Comparison of ENCODE assay signal across 10 cellular contexts in genomic region chr4:102585329-102585728, GRCh38.
DNase-seq lines count a peak whose midpoint lies in the region; ATAC-seq and TF ChIP-seq lines count a peak whose summit lies in the region.
"Had no signal": no experiment of that assay in that cellular context is flagged by ENCODE, and none has a peak within 500 bp of the region (broad histone marks: within the 10 kb centered on the region; RNA-seq: fewer than 3 reads in every experiment).

No MANE protein-coding gene starts in this region.

- peaks cover 14% of the 10 kb centered on the region for H3K36me3 ChIP-seq in IMR-90 (ENCODE audit: control insufficient read depth, insufficient read depth, low read length)
- peaks cover 0 to 88% (median 0%) of the 10 kb centered on the region in 3 donors for H3K36me3 ChIP-seq in tibial nerve

- no peaks in the 10 kb centered on the region for H3K4me1 Mint-ChIP-seq in type B pancreatic cell (ENCODE audit: unreplicated experiment)

- H2BK5ac ChIP-seq in IMR-90 (ENCODE audit: low read depth, low read length, poor library complexity, severe bottlenecking) = no peak overlapping the region

- no peaks in the 10 kb centered on the region for H3K9me3 Mint-ChIP-seq in type B pancreatic cell

- no TSS peak for BruUV-seq in IMR-90 (replicated peaks; lab: Mats Ljungman, UMichigan)

- no peak overlapping the region for H3K9ac ChIP-seq in IMR-90 (ENCODE audit: low read depth, low read length)

- H3K4me3 ChIP-seq in IMR-90 (ENCODE audit: insufficient read depth, low read depth, low read length) (no peak overlapping the region), epithelial cell of esophagus (ENCODE audit: low read length) (no peak overlapping the region), tibial nerve (no peak overlapping the region)
- H3K4me3 ChIP-seq: testis had no signal

- TF ChIP-seq POLR2A in IMR-90 (IDR thresholded peaks at IDR 0.05; ENCODE audit: low read depth, low read length) (no peak), tibial nerve (IDR thresholded peaks at IDR 0.05) (no peak)

- no peak overlapping the region for H3K4ac ChIP-seq in IMR-90 (ENCODE audit: low read depth, low read length)

- no peak overlapping the region for H2BK15ac ChIP-seq in IMR-90 (ENCODE audit: low read depth, low read length)

- H2AFZ ChIP-seq in IMR-90 (replicated peaks; ENCODE audit: low read length, poor library complexity) = no peak overlapping the region

- H3K9me3 ChIP-seq in IMR-90 (ENCODE audit: control insufficient read depth, insufficient read depth, low read length) = no peaks in the 10 kb centered on the region
- H3K9me3 ChIP-seq in tibial nerve = no peaks in the 10 kb centered on the region
- H3K9me3 ChIP-seq: testis had no signal

- no peak overlapping the region for H4K5ac ChIP-seq in IMR-90 (ENCODE audit: low read depth, low read length)

- H3K27ac ChIP-seq in IMR-90 (ENCODE audit: insufficient read depth, low read length) (no peak overlapping the region), tibial nerve (no peak overlapping the region)
- H3K27ac ChIP-seq: 22Rv1, testis had no signal

- intact Hi-C loops in IMR-90 (cut with micrococcal nuclease) = no loop called here

- H3K27me3 Mint-ChIP-seq in type B pancreatic cell = no peaks in the 10 kb centered on the region

- no peak overlapping the region for H3K56ac ChIP-seq in IMR-90 (ENCODE audit: extremely low read depth, insufficient read depth, low read length)

- H2BK20ac ChIP-seq in IMR-90 (ENCODE audit: low read depth, low read length) = no peak overlapping the region

- H3K18ac ChIP-seq in IMR-90 (ENCODE audit: low read depth, low read length) = no peak overlapping the region

- no CpG with 5 or more reads among the region's 2 CpGs for WGBS in IMR-90 (ENCODE audit: extremely low coverage in 2 of 2, insufficient read length in 1 of 2), 2 experiments
- WGBS in tibial nerve, 2 donors = 93 to 96% methylated on average over 2 of the region's 2 CpGs

- no peak overlapping the region for H3K14ac ChIP-seq in IMR-90 (replicated peaks; ENCODE audit: low read depth, low read length)

- POLR2A ChIA-PET in IMR-90 (lab: Charles Lee; ENCODE audit: unreplicated experiment) = no interaction called here

- TF ChIP-seq RAD21 in IMR-90 (IDR thresholded peaks at IDR 0.05; ENCODE audit: low read length) = no peak

- in situ Hi-C loops in IMR-90 (cut with MboI; ENCODE audit: low sequenced_read_pairs) = no loop called here

- H3K4me1 ChIP-seq in IMR-90 (ENCODE audit: control insufficient read depth, insufficient read depth, low read length) (no peaks in the 10 kb centered on the region), tibial nerve (no peaks in the 10 kb centered on the region)
- H3K4me1 ChIP-seq: testis had no signal

- H3K9me1 ChIP-seq in IMR-90 (ENCODE audit: insufficient read depth, low read length) = no peaks in the 10 kb centered on the region; the same call in 1 of the 2 replicates

- no peak overlapping the region for H2AK9ac ChIP-seq in IMR-90 (replicated peaks; ENCODE audit: low read depth, low read length, poor library complexity)

- H3K27ac Mint-ChIP-seq in type B pancreatic cell = no peak overlapping the region

- no peak for TF ChIP-seq EP300 in tibial nerve (IDR thresholded peaks at IDR 0.05)

- H3K4me2 ChIP-seq in IMR-90 (ENCODE audit: low read depth, low read length) = no peak overlapping the region

- H4K20me1 ChIP-seq in IMR-90 (ENCODE audit: insufficient read depth, low read length) = no peaks in the 10 kb centered on the region

- dilution Hi-C loops in IMR-90 (cut with HindIII; ENCODE audit: low sequenced_read_pairs, unreplicated experiment) = no loop called here

- H3K23ac ChIP-seq in IMR-90 (ENCODE audit: low read depth, low read length) = no peak overlapping the region

- H3K4me3 Mint-ChIP-seq in type B pancreatic cell = no peak overlapping the region

- TF ChIP-seq CTCF in IMR-90 (conservative IDR thresholded peaks at IDR 0.05; ENCODE audit: low read depth, low read length) = no peak
- TF ChIP-seq CTCF in epithelial cell of esophagus (IDR thresholded peaks at IDR 0.05; ENCODE audit: insufficient read depth, low read depth, low read length, missing control alignments) = no peak
- TF ChIP-seq CTCF in tibial nerve (IDR thresholded peaks at IDR 0.05) = no peak
- TF ChIP-seq CTCF in type B pancreatic cell (conservative IDR thresholded peaks at IDR 0.05) = no peak

- H3K79me1 ChIP-seq in IMR-90 (ENCODE audit: low read depth in 1 of 2, low read length in 2 of 2) = 0 out of 4 replicates have a peak, but pooled peaks cover 0 to 3% of the 10 kb centered on the region in 2 experiments

- H4K91ac ChIP-seq in IMR-90 (ENCODE audit: insufficient read depth, low read depth, low read length) = no peak overlapping the region

- H3K27me3 ChIP-seq in IMR-90 (ENCODE audit: control insufficient read depth, insufficient read depth, low read length) (no peaks in the 10 kb centered on the region), tibial nerve (no peaks in the 10 kb centered on the region)
- H3K27me3 ChIP-seq: testis had no signal

- CTCF ChIA-PET in IMR-90 (lab: Yijun Ruan, JAX) = no interaction called here

- peaks cover 25% of the 10 kb centered on the region for H3K36me3 Mint-ChIP-seq in type B pancreatic cell

- H2BK120ac ChIP-seq in IMR-90 (ENCODE audit: low read depth, low read length) = no peak overlapping the region

- no peak overlapping the region for H2AK5ac ChIP-seq in IMR-90 (ENCODE audit: low read depth, low read length)

- ATAC-seq in activated CD4-positive, CD25-positive, alpha-beta regulatory T cell treated with anti-CD3 and anti-CD28 coated beads, Interleukin-2, amount 50 U/mL, for 24 hours = peak; percentile 14 to 52
- ATAC-seq in GM21423 (IDR thresholded peaks at IDR 0.05; ENCODE audit: unreplicated experiment) (peak; percentile 32), IMR-90 (ENCODE audit: low read depth) (no peak)

- no peak for DNase-seq in activated CD4-positive, CD25-positive, alpha-beta regulatory T cell treated with anti-CD3 and anti-CD28 coated beads, Interleukin-2, amount 50 U/mL, for 72 hours
- peak; percentile 13 for DNase-seq in IMR-90
- peak; percentile 88 for DNase-seq in epithelial cell of esophagus (ENCODE audit: low read depth)
- no peak for DNase-seq in stimulated activated naive CD4-positive, alpha-beta T cell treated with Interleukin-2 at 50 U/mL for 16 hours (lab: John Stamatoyannopoulos, UW)
- DNase-seq in tibial nerve (ENCODE audit: low spot score in 2 of 2) = no peak
- no peak for DNase-seq in type B pancreatic cell (ENCODE audit: extremely low spot score, unreplicated experiment)
- DNase-seq: testis had no signal

- H4K8ac ChIP-seq in IMR-90 (ENCODE audit: low read depth in 2 of 2, low read length in 2 of 2) = no peak overlapping the region

TF ChIP-seq in IMR-90, 13 proteins besides CTCF, POLR2A, EP300 and RAD21:
- TF ChIP-seq MXI1 (IDR thresholded peaks at IDR 0.05; ENCODE audit: borderline replicate concordance, low read depth, low read length) (no peak), MAZ (IDR thresholded peaks at IDR 0.05; ENCODE audit: borderline replicate concordance, low read depth, low read length) (no peak), NFE2L2 (IDR thresholded peaks at IDR 0.05; ENCODE audit: low read depth, low read length) (no peak), SMC3 (IDR thresholded peaks at IDR 0.05; ENCODE audit: low read depth, low read length) (no peak), CHD1 (IDR thresholded peaks at IDR 0.05; ENCODE audit: low read depth, low read length) (no peak), BHLHE40 (IDR thresholded peaks at IDR 0.05; ENCODE audit: low read depth, low read length) (no peak), USF2 (IDR thresholded peaks at IDR 0.05; ENCODE audit: low read depth, low read length) (no peak), RFX5 (IDR thresholded peaks at IDR 0.05; ENCODE audit: low read depth, low read length) (no peak), MAFK (IDR thresholded peaks at IDR 0.05; ENCODE audit: low read depth, low read length) (no peak), RCOR1 (IDR thresholded peaks at IDR 0.05; ENCODE audit: insufficient replicate concordance, low read length) (no peak), CEBPB (IDR thresholded peaks at IDR 0.05; ENCODE audit: low read depth, low read length) (no peak), ELK1 (IDR thresholded peaks at IDR 0.05; ENCODE audit: borderline replicate concordance, low read depth, low read length) (no peak), FOS (IDR thresholded peaks at IDR 0.05; ENCODE audit: low read depth, low read length) (no peak)

Comparison
In these comparisons a context has a peak if more than half of its experiments do, and no peak if none do; other contexts are left out.
1. DNase-seq: peak in IMR-90 (single experiment) and epithelial cell of esophagus (single experiment); none in activated CD4-positive, CD25-positive, alpha-beta regulatory T cell treated with anti-CD3 and anti-CD28 coated beads, Interleukin-2, amount 50 U/mL, for 72 hours (single experiment), stimulated activated naive CD4-positive, alpha-beta T cell treated with Interleukin-2 at 50 U/mL for 16 hours (single experiment), tibial nerve (0 of 2) and type B pancreatic cell (single experiment).